Comparison of ENCODE assay signal across 30 cellular contexts in genomic region chr12:119959435-119959834, GRCh38. TPM values are rescaled to one million over a fixed set of nuclear protein-coding genes. Genes with fewer than 3 reads are reported as not detected.
"Had no signal": no experiment of that assay in that cellular context is flagged by ENCODE, and none has a peak within 500 bp of the region (broad histone marks: within the 10 kb centered on the region; RNA-seq: fewer than 3 reads in every experiment).

No MANE protein-coding gene starts in this region.

- H3K36me3 ChIP-seq: breast epithelium, Peyer's patch, SJSA1 had no signal

- H3K27me3 ChIP-seq: body of pancreas, breast epithelium, Peyer's patch, SJSA1 had no signal

- H3K27ac Mint-ChIP-seq: activated CD4-positive, alpha-beta T cell treated with anti-CD3 and anti-CD28 coated beads for 36 hours; activated CD4-positive, alpha-beta T cell treated with anti-CD3 and anti-CD28 coated beads, Interleukin-2, amount 10 ng/mL, durations not matched to agents 7 days and 5 days; activated CD8-positive, alpha-beta T cell treated with anti-CD3 and anti-CD28 coated beads, Interleukin-2, amount 10 ng/mL, durations not matched to agents 7 days and 5 days; activated naive CD4-positive, alpha-beta T cell treated with anti-CD3 and anti-CD28 coated beads, Interleukin-2, amount 50 U/mL, for 24 hours; activated naive CD8-positive, alpha-beta T cell treated with anti-CD3 and anti-CD28 coated beads, Interleukin-2, amount 10 ng/mL, durations not matched to agents 7 days and 5 days; activated T-cell treated with anti-CD3 and anti-CD28 coated beads, Interleukin-2, amount 50 U/mL, for 24 hours; activated T-helper 2 cell treated with anti-CD3 and anti-CD28 coated beads, Interferon-gamma antibody, Interleukin-2, Interleukin-4, amounts not matched to agents 10 μg/mL and 5 μg/mL and 100 μg/mL, durations not matched to agents 14 hours and 24 hours and 36 hours; T-helper 1 cell treated with Interleukin-12 subunit alpha and Interleukin-12 subunit beta and Interleukin-4 antibody, amounts not matched to agents 30 μg/mL and 1 μg/mL, for 36 hours; T-helper 2 cell treated with Interferon-gamma antibody and Interleukin-4, amounts not matched to agents 5 μg/mL and 100 μg/mL, for 36 hours; WTC11 had no signal

- ATAC-seq: activated CD4-positive, alpha-beta T cell treated with anti-CD3 and anti-CD28 coated beads for 36 hours; activated CD4-positive, CD25-positive, alpha-beta regulatory T cell treated with anti-CD3 and anti-CD28 coated beads, Interleukin-2, amount 50 U/mL, for 24 hours; activated CD8-positive, alpha-beta T cell treated with anti-CD3 and anti-CD28 coated beads, Interleukin-2, amount 10 ng/mL, durations not matched to agents 7 days and 5 days; body of pancreas; WTC11 had no signal

- H3K9me3 ChIP-seq: SK-N-SH had no signal

- H3K27ac ChIP-seq: body of pancreas, breast epithelium, Peyer's patch, SJSA1 had no signal

- H3K4me3 ChIP-seq: body of pancreas, breast epithelium, Peyer's patch, SJSA1 had no signal

- DNase-seq: activated CD4-positive, alpha-beta T cell treated with anti-CD3 and anti-CD28 coated beads for 36 hours; activated CD4-positive, alpha-beta T cell treated with anti-CD3 and anti-CD28 coated beads, Interleukin-2, amount 10 ng/mL, durations not matched to agents 7 days and 5 days; activated CD4-positive, alpha-beta T cell treated with anti-CD3 and anti-CD28 coated beads, Interleukin-2, amount 50 U/mL, for 48 hours; activated CD8-positive, alpha-beta T cell treated with anti-CD3 and anti-CD28 coated beads, Interleukin-2, amount 10 ng/mL, durations not matched to agents 7 days and 5 days; activated gamma-delta T cell; activated naive CD4-positive, alpha-beta T cell treated with Interleukin-2 at 50 U/mL for 16 hours; activated naive CD8-positive, alpha-beta T cell treated with anti-CD3 and anti-CD28 coated beads, Interleukin-2, amount 10 ng/mL, durations not matched to agents 7 days and 5 days; activated T-cell treated with anti-CD3 and anti-CD28 coated beads, Interleukin-2, amount 50 U/mL, for 24 hours; body of pancreas; MM.1S; MV-4-11; NCI-H1092; NCI-H1436 treated with DMSO at 0.1 percent for 48 hours; NCI-H1694 treated with DMSO at 0.1 percent for 48 hours; NCI-H2081; NCI-H226; NCI-H446 treated with DMSO at 0.1 percent for 48 hours; NCI-H524; Peyer's patch; RPMI8226; SHP77 treated with DMSO at 0.1 percent for 48 hours; SK-N-SH had no signal

- H3K27me3 Mint-ChIP-seq: activated CD4-positive, alpha-beta T cell treated with anti-CD3 and anti-CD28 coated beads for 36 hours; activated naive CD4-positive, alpha-beta T cell treated with anti-CD3 and anti-CD28 coated beads, Interleukin-2, amount 50 U/mL, for 24 hours; activated T-cell treated with anti-CD3 and anti-CD28 coated beads, Interleukin-2, amount 50 U/mL, for 24 hours had no signal

- H3K4me1 Mint-ChIP-seq: activated naive CD4-positive, alpha-beta T cell treated with anti-CD3 and anti-CD28 coated beads, Interleukin-2, amount 50 U/mL, for 24 hours; activated naive CD8-positive, alpha-beta T cell treated with anti-CD3 and anti-CD28 coated beads, Interleukin-2, amount 10 ng/mL, durations not matched to agents 7 days and 5 days; WTC11 had no signal

- H3K36me3 Mint-ChIP-seq: activated naive CD4-positive, alpha-beta T cell treated with anti-CD3 and anti-CD28 coated beads, Interleukin-2, amount 50 U/mL, for 24 hours; activated naive CD8-positive, alpha-beta T cell treated with anti-CD3 and anti-CD28 coated beads, Interleukin-2, amount 10 ng/mL, durations not matched to agents 7 days and 5 days had no signal

- H3K4me3 Mint-ChIP-seq: activated CD4-positive, alpha-beta T cell treated with anti-CD3 and anti-CD28 coated beads for 36 hours; activated CD4-positive, alpha-beta T cell treated with anti-CD3 and anti-CD28 coated beads, Interleukin-2, amount 10 ng/mL, durations not matched to agents 7 days and 5 days; activated CD8-positive, alpha-beta T cell treated with anti-CD3 and anti-CD28 coated beads, Interleukin-2, amount 10 ng/mL, durations not matched to agents 7 days and 5 days; activated naive CD4-positive, alpha-beta T cell treated with anti-CD3 and anti-CD28 coated beads, Interleukin-2, amount 50 U/mL, for 24 hours; activated naive CD8-positive, alpha-beta T cell treated with anti-CD3 and anti-CD28 coated beads, Interleukin-2, amount 10 ng/mL, durations not matched to agents 7 days and 5 days; activated T-cell treated with anti-CD3 and anti-CD28 coated beads, Interleukin-2, amount 50 U/mL, for 24 hours; T-helper 1 cell treated with Interleukin-12 subunit alpha and Interleukin-12 subunit beta and Interleukin-4 antibody, amounts not matched to agents 30 μg/mL and 1 μg/mL, for 36 hours; T-helper 2 cell treated with Interferon-gamma antibody and Interleukin-4, amounts not matched to agents 5 μg/mL and 100 μg/mL, for 36 hours; WTC11 had no signal

- H3K4me1 ChIP-seq: body of pancreas, breast epithelium, Peyer's patch, SJSA1 had no signal

RNA-seq across cellular contexts. Expression of gene BICDL1, which starts 29.6 kb away (rescaled TPM):
- total RNA-seq: SJSA1 had no signal
